Comparison of ENCODE assay signal across 8 cellular contexts in genomic region chr7:41732279-41733062, GRCh38. TPM values are rescaled to one million over a fixed set of nuclear protein-coding genes. Genes with fewer than 3 reads are reported as not detected.
DNase-seq lines count a peak whose midpoint lies in the region; ATAC-seq and TF ChIP-seq lines count a peak whose summit lies in the region.

No MANE protein-coding gene starts in this region.

- H3K27me3 Mint-ChIP-seq in activated CD4-positive, alpha-beta T cell treated with anti-CD3 and anti-CD28 coated beads, Interleukin-2, amount 10 ng/mL, durations not matched to agents 24 days and 14 days, result peaks cover 3% of the 10 kb centered on the region
- H3K27me3 Mint-ChIP-seq in brain, result no peaks in the 10 kb centered on the region

- H4K20me1 ChIP-seq in osteoblast (ENCODE audit: insufficient read depth, low read length), result no peaks in the 10 kb centered on the region

- H3K4me1 Mint-ChIP-seq in activated CD4-positive, alpha-beta T cell treated with anti-CD3 and anti-CD28 coated beads, Interleukin-2, amount 10 ng/mL, durations not matched to agents 24 days and 14 days, result peaks cover 9% of the 10 kb centered on the region
- no peaks in the 10 kb centered on the region for H3K4me1 Mint-ChIP-seq in brain

- H2AFZ ChIP-seq in osteoblast (ENCODE audit: low read length), result no peak overlapping the region

- H3K36me3 ChIP-seq in osteoblast (ENCODE audit: insufficient read depth, low read length), result no peaks in the 10 kb centered on the region

- peak; percentile 6 for ATAC-seq in HG03469 (IDR thresholded peaks at IDR 0.05; ENCODE audit: unreplicated experiment)

- intact Hi-C loops in activated CD4-positive, alpha-beta T cell treated with anti-CD3 and anti-CD28 coated beads, Interleukin-2, amount 10 ng/mL, durations not matched to agents 24 days and 14 days (cut with micrococcal nuclease), result loop anchor here (1.0 kb wide), 1 partner anchor 149 kb away; no protein-coding TSS in a partner anchor

- no peaks in the 10 kb centered on the region for H3K79me2 ChIP-seq in osteoblast (ENCODE audit: insufficient read depth, low read length)

- H3K27ac ChIP-seq in osteoblast (ENCODE audit: low read depth, low read length), result peak overlapping the region; percentile 3

- peaks cover 19% of the 10 kb centered on the region for H3K4me1 ChIP-seq in osteoblast (ENCODE audit: insufficient read depth, low read length)

- no peak overlapping the region for H3K27ac Mint-ChIP-seq in activated CD4-positive, alpha-beta T cell treated with anti-CD3 and anti-CD28 coated beads, Interleukin-2, amount 10 ng/mL, durations not matched to agents 24 days and 14 days
- H3K27ac Mint-ChIP-seq in brain, result no peak overlapping the region

- H3K9me3 Mint-ChIP-seq in activated CD4-positive, alpha-beta T cell treated with anti-CD3 and anti-CD28 coated beads, Interleukin-2, amount 10 ng/mL, durations not matched to agents 24 days and 14 days, result peaks cover 8% of the 10 kb centered on the region
- peaks cover 0 to 5% (median 0%) of the 10 kb centered on the region in 5 experiments for H3K9me3 Mint-ChIP-seq in brain

- no peaks in the 10 kb centered on the region for H3K27me3 ChIP-seq in osteoblast (ENCODE audit: insufficient read depth, low read length)

- peak overlapping the region; percentile 2 for H3K4me3 Mint-ChIP-seq in activated CD4-positive, alpha-beta T cell treated with anti-CD3 and anti-CD28 coated beads, Interleukin-2, amount 10 ng/mL, durations not matched to agents 24 days and 14 days
- H3K4me3 Mint-ChIP-seq in brain, result no peak overlapping the region

- TF ChIP-seq CTCF in brain (conservative IDR thresholded peaks at IDR 0.05), result peak; percentile 68 to 81
- TF ChIP-seq CTCF in osteoblast (IDR thresholded peaks at IDR 0.05; ENCODE audit: extremely low read depth, low read depth, low read length), result peak; percentile 49

- DNase-seq in activated CD4-positive, alpha-beta T cell treated with anti-CD3 and anti-CD28 coated beads, Interleukin-2, amount 10 ng/mL, durations not matched to agents 24 days and 14 days, result no peak
- no peak for DNase-seq in activated CD4-positive, alpha-beta T cell treated with anti-CD3 and anti-CD28 coated beads, Interleukin-2, amount 50 U/mL, for 1 hour
- DNase-seq in osteoblast (ENCODE audit: insufficient read length, low spot score, missing footprints) (no peak), GM19240 (ENCODE audit: insufficient read length, low spot score) (no peak), hippocampal formation (lab: John Stamatoyannopoulos, UW) (no peak)
- DNase-seq in activated CD4-positive, alpha-beta T cell treated with anti-CD3 and anti-CD28 coated beads for 48 hours, result no peak

- H3K9me3 ChIP-seq in osteoblast (ENCODE audit: low read depth, low read length), result no peaks in the 10 kb centered on the region

- no peak overlapping the region for H3K4me3 ChIP-seq in osteoblast (ENCODE audit: insufficient read depth, low read length)

- H3K4me2 ChIP-seq in osteoblast (ENCODE audit: insufficient read depth, low read length), result peak overlapping the region; percentile 20

- no peaks in the 10 kb centered on the region for H3K36me3 Mint-ChIP-seq in activated CD4-positive, alpha-beta T cell treated with anti-CD3 and anti-CD28 coated beads, Interleukin-2, amount 10 ng/mL, durations not matched to agents 24 days and 14 days (ENCODE audit: low read depth)
- no peaks in the 10 kb centered on the region for H3K36me3 Mint-ChIP-seq in brain

RNA-seq across cellular contexts. Expression of gene INHBA, which starts 29.6 kb away (rescaled TPM):
- 1.2 and 1.9 TPM in 2 replicates for total RNA-seq in activated CD4-positive, alpha-beta T cell treated with anti-CD3 and anti-CD28 coated beads, Interleukin-2, amount 10 ng/mL, durations not matched to agents 24 days and 14 days
- 0.17 TPM for polyA plus RNA-seq in brain (ENCODE audit: insufficient read depth, low read depth, low replicate concordance)
- 97.8 and 107 TPM in 2 replicates for total RNA-seq in osteoblast

Comparison
In these comparisons a context has a peak if more than half of its experiments do, and no peak if none do; other contexts are left out.
1. RNA of gene INHBA, which starts 29.6 kb away (total RNA-seq): 97.8 to 107 TPM in osteoblast; 1.2 to 1.9 TPM in activated CD4-positive, alpha-beta T cell treated with anti-CD3 and anti-CD28 coated beads, Interleukin-2, amount 10 ng/mL, durations not matched to agents 24 days and 14 days; every median in the first group is over 10 times any median in the second.